ENCODE assay signal across 9 cellular contexts in genomic region chr20:23636182-23636907, GRCh38. TPM values are rescaled to one million over a fixed set of nuclear protein-coding genes. Genes with fewer than 3 reads are reported as not detected.
DNase-seq lines count a peak whose midpoint lies in the region; ATAC-seq and TF ChIP-seq lines count a peak whose summit lies in the region.
"Had no signal": no experiment of that assay in that cellular context is flagged by ENCODE, and none has a peak within 500 bp of the region (broad histone marks: within the 10 kb centered on the region; RNA-seq: fewer than 3 reads in every experiment).

No MANE protein-coding gene starts in this region.

- 100% methylated on average over 6 of the region's 19 CpGs for WGBS in mammary epithelial cell (ENCODE audit: low coverage, missing lambda C conversion rate)
- 67% methylated on average over 19 of the region's 19 CpGs for WGBS in liver

- no peak for TF ChIP-seq CTCF in KMS-11 (conservative IDR thresholded peaks at IDR 0.05; ENCODE audit: low read depth, low read length)
- no peak for TF ChIP-seq CTCF in mammary epithelial cell (conservative IDR thresholded peaks at IDR 0.05 in 1 of 2, IDR thresholded peaks at IDR 0.05 in 1 of 2; ENCODE audit: extremely low read depth in 1 of 2, insufficient read depth in 1 of 2, low read depth in 1 of 2, low read length in 2 of 2)
- TF ChIP-seq CTCF in liver (IDR thresholded peaks at IDR 0.05; ENCODE audit: low read depth, low read length, missing input control), result no peak

- no peak overlapping the region for H3K9ac ChIP-seq in KMS-11
- H3K9ac ChIP-seq in mammary epithelial cell (ENCODE audit: insufficient read depth, low read length), result peak overlapping the region; percentile 88
- H3K9ac ChIP-seq in liver (ENCODE audit: low read depth in 1 of 2, low read length in 2 of 2), result peak overlapping the region; percentile 56 to 57

- H4K20me1 ChIP-seq in KMS-11 (ENCODE audit: insufficient read depth), result no peaks in the 10 kb centered on the region
- H4K20me1 ChIP-seq in mammary epithelial cell (ENCODE audit: insufficient read depth, low read length), result no peaks in the 10 kb centered on the region

- no peak for TF ChIP-seq RAD21 in liver (IDR thresholded peaks at IDR 0.05)

- H3K27me3 ChIP-seq in KMS-11 (ENCODE audit: insufficient read depth, low read depth) (no peaks in the 10 kb centered on the region), mammary epithelial cell (ENCODE audit: insufficient read depth, low read length) (no peaks in the 10 kb centered on the region), liver (ENCODE audit: control insufficient read depth in 4 of 4, insufficient read depth in 4 of 4, low read length in 3 of 4) (no peaks in the 10 kb centered on the region)

- dilution Hi-C loops in mammary epithelial cell (cut with HindIII; ENCODE audit: low sequenced_read_pairs), result no loop called here

- no peaks in the 10 kb centered on the region for H3K79me2 ChIP-seq in KMS-11 (ENCODE audit: insufficient read depth, low read depth)
- H3K79me2 ChIP-seq in mammary epithelial cell (ENCODE audit: insufficient read depth, low read length), result peaks cover 35% of the 10 kb centered on the region

- ATAC-seq in HG03095 (IDR thresholded peaks at IDR 0.05; ENCODE audit: unreplicated experiment), result no peak

- H3K36me3 ChIP-seq in KMS-11 (ENCODE audit: insufficient read depth) (no peaks in the 10 kb centered on the region), mammary epithelial cell (ENCODE audit: insufficient read depth, low read length) (peaks cover 9% of the 10 kb centered on the region), liver (ENCODE audit: control insufficient read depth in 4 of 4, insufficient read depth in 3 of 4, low read depth in 1 of 4, low read length in 3 of 4) (peaks cover 6 to 20% (median 10%) of the 10 kb centered on the region in 4 donors)

- no peaks in the 10 kb centered on the region for H3K9me3 ChIP-seq in mammary epithelial cell (replicated peaks; ENCODE audit: insufficient read depth, low read length)
- H3K9me3 ChIP-seq in liver (ENCODE audit: control insufficient read depth in 4 of 4, low read length in 3 of 4), result no peaks in the 10 kb centered on the region

- H3K27ac ChIP-seq in KMS-11, result no peak overlapping the region
- H3K27ac ChIP-seq in mammary epithelial cell (ENCODE audit: insufficient read depth, low read depth, low read length), result peak overlapping the region; percentile 46
- peak overlapping the region; percentile 4 to 47 for H3K27ac ChIP-seq in liver (ENCODE audit: low read depth in 1 of 2, low read length in 2 of 2)
- H3K27ac ChIP-seq in substantia nigra (ENCODE audit: low read depth, low read length, poor library complexity, severe bottlenecking), result peak overlapping the region; percentile 49

- BruUV-seq in mammary epithelial cell (replicated peaks; lab: Mats Ljungman, UMichigan), result TSS peak; percentile 57

- intact Hi-C loops in mammary epithelial cell (cut with micrococcal nuclease), result loop anchor here (2.0 kb wide), 1 partner anchor 14 kb away; no protein-coding TSS in a partner anchor

- 0 out of 2 replicates have a peak overlapping the region, but pooled peaks have one; percentile 66 for H3K4me2 ChIP-seq in KMS-11
- H3K4me2 ChIP-seq in mammary epithelial cell (ENCODE audit: insufficient read depth, low read depth, low read length), result peak overlapping the region; percentile 86

- H3K4me3 ChIP-seq in KMS-11 (IDR thresholded peaks at IDR 0.05; ENCODE audit: insufficient read depth, low read depth, low read length) (no peak overlapping the region), mammary epithelial cell (replicated peaks in 1 of 3; ENCODE audit: insufficient read depth in 1 of 3, low read depth in 2 of 3, low read length in 3 of 3) (peak overlapping the region; percentile 77 to 78 (median 78)), liver (ENCODE audit: low read depth in 1 of 3, low read length in 3 of 3) (peak overlapping the region; percentile 81 to 82 (median 81))

- no peak for DNase-seq in mammary epithelial cell
- peak in 1 of 49 donors; percentile 30 for DNase-seq in substantia nigra (lab: John Stamatoyannopoulos, UW)
- DNase-seq in activated CD4-positive, alpha-beta T cell treated with anti-CD3 and anti-CD28 coated beads, Interleukin-2, amount 50 U/mL, for 48 hours, result no peak
- no peak for DNase-seq in GM19238 (ENCODE audit: insufficient read length, low spot score)

- CTCF ChIA-PET in mammary epithelial cell (lab: Charles Lee; ENCODE audit: low non-redundant PET), result no interaction called here

- H3K4me1 ChIP-seq in KMS-11 (ENCODE audit: low read depth, poor library complexity, severe bottlenecking) (no peaks in the 10 kb centered on the region), mammary epithelial cell (ENCODE audit: insufficient read depth, low read length) (peaks cover 35% of the 10 kb centered on the region), liver (ENCODE audit: control insufficient read depth in 4 of 4, insufficient read depth in 4 of 4, low read length in 3 of 4) (peaks cover 13 to 32% (median 21%) of the 10 kb centered on the region in 4 donors)

- in situ Hi-C loops in mammary epithelial cell (cut with MboI; ENCODE audit: low sequenced_read_pairs in 2 of 2), result loop anchor here in 1 of 2 donors (25.0 kb wide), 1 partner anchor 1249 kb away; no protein-coding TSS in a partner anchor

- H2AFZ ChIP-seq in KMS-11 (ENCODE audit: low read depth) (no peak overlapping the region), mammary epithelial cell (ENCODE audit: low read depth, low read length) (no peak overlapping the region)

TF ChIP-seq in liver, 16 proteins besides CTCF, POLR2A, EP300 and RAD21:
- TF ChIP-seq FOXA1 (IDR thresholded peaks at IDR 0.05) (no peak), JUND (IDR thresholded peaks at IDR 0.05) (no peak), FOXA2 (IDR thresholded peaks at IDR 0.05) (no peak), HNF4A (conservative IDR thresholded peaks at IDR 0.05) (peak; percentile 20 to 33), ZBTB33 (IDR thresholded peaks at IDR 0.05) (no peak), RXRA (IDR thresholded peaks at IDR 0.05) (peak; percentile 51 to 73)

RNA-seq across cellular contexts. Expression of gene CST3, which starts 1.4 kb away (rescaled TPM):
- total RNA-seq in mammary epithelial cell (100 to 1,000 TPM; 158 to 380 TPM), liver (100 to 1,000 TPM; 153 to 364 TPM)
- polyA plus RNA-seq in mammary epithelial cell (340 TPM), liver (1,000 to 10,000 TPM in 1 of 2 donors, 100 to 1,000 TPM in 1; 662 to 1,712 TPM)
- polyA minus RNA-seq in mammary epithelial cell, result 272 TPM

RNA-seq across cellular contexts. Expression of gene CST9, which starts 30.6 kb away (rescaled TPM):
- total RNA-seq in mammary epithelial cell (not detected), liver (not detected)
- polyA plus RNA-seq in mammary epithelial cell (not detected), liver (not detected)
- not detected for polyA minus RNA-seq in mammary epithelial cell
- total RNA-seq: HT1080, SK-MEL-5 had no signal

RNA-seq across cellular contexts. Expression of gene CST4, which starts 52.5 kb away (rescaled TPM):
- total RNA-seq in mammary epithelial cell, result not detected
- polyA plus RNA-seq in mammary epithelial cell, result not detected
- polyA minus RNA-seq in mammary epithelial cell, result not detected
- total RNA-seq in liver, result not detected
- polyA plus RNA-seq in liver, result not detected
- total RNA-seq: HT1080, SK-MEL-5 had no signal
